Comparison of ENCODE assay signal across 9 cellular contexts in genomic region chr6:2695464-2696095, GRCh38. TPM values are rescaled to one million over a fixed set of nuclear protein-coding genes. Genes with fewer than 3 reads are reported as not detected.
DNase-seq lines count a peak whose midpoint lies in the region; ATAC-seq and TF ChIP-seq lines count a peak whose summit lies in the region.
"Had no signal": no experiment of that assay in that cellular context is flagged by ENCODE, and none has a peak within 500 bp of the region (broad histone marks: within the 10 kb centered on the region; RNA-seq: fewer than 3 reads in every experiment).

No MANE protein-coding gene starts in this region.

- H3K9me3 ChIP-seq in BE2C (no peaks in the 10 kb centered on the region), MG63 (no peaks in the 10 kb centered on the region)

- DNase-seq in BE2C, result no peak
- DNase-seq in HT-29 (ENCODE audit: low spot score), result peak; percentile 54
- DNase-seq in SW480 (ENCODE audit: low spot score), result peak; percentile 60
- peak; percentile 39 for DNase-seq in inferior parietal cortex (ENCODE audit: extremely low spot score)
- DNase-seq in middle frontal gyrus (ENCODE audit: extremely low spot score, low spot score), result no peak
- DNase-seq in AG08395 (ENCODE audit: low spot score), result no peak
- no peak for DNase-seq in MG63

- no peaks in the 10 kb centered on the region for H3K36me3 ChIP-seq in BE2C
- H3K36me3 ChIP-seq in MG63, result no peaks in the 10 kb centered on the region

- H3K27me3 ChIP-seq in BE2C (peaks cover 23% of the 10 kb centered on the region), MG63 (no peaks in the 10 kb centered on the region)

- H3K4me1 ChIP-seq in BE2C, result no peaks in the 10 kb centered on the region

- 0 out of 2 replicates have a peak, but pooled peaks have one; percentile 21 for TF ChIP-seq CTCF in BE2C (IDR thresholded peaks at IDR 0.05; ENCODE audit: low read depth, low read length)

- H3K4me3 ChIP-seq in BE2C (ENCODE audit: low read depth, low read length) (no peak overlapping the region), MG63 (no peak overlapping the region)
- H3K4me3 ChIP-seq: skin epidermis had no signal

- ATAC-seq in GM18519 (IDR thresholded peaks at IDR 0.05; ENCODE audit: low FRiP score, unreplicated experiment), result no peak

RNA-seq across cellular contexts. Expression of gene MYLK4, which starts 55.1 kb away (rescaled TPM):
- not detected for polyA plus RNA-seq in BE2C (2012; ENCODE audit: insufficient read depth, insufficient read length, low read depth)
- 0.03 and 0.08 TPM in 2 replicates for total RNA-seq in HT-29 (2014; rRNA removed; shearing (Covaris generic))
- not detected in 2 replicates for total RNA-seq in MG63 (2014; rRNA removed; shearing (Covaris generic); ENCODE audit: low replicate concordance)

Comparison
In these comparisons a context has a peak if more than half of its experiments do, and no peak if none do; other contexts are left out.
1. DNase-seq: peak in HT-29 (single experiment), SW480 (single experiment) and inferior parietal cortex (single experiment); none in BE2C (single experiment), middle frontal gyrus (single experiment), AG08395 (single experiment) and MG63 (single experiment).